13 cellular contexts compared by ENCODE assay signal in the genomic region with DNA sequence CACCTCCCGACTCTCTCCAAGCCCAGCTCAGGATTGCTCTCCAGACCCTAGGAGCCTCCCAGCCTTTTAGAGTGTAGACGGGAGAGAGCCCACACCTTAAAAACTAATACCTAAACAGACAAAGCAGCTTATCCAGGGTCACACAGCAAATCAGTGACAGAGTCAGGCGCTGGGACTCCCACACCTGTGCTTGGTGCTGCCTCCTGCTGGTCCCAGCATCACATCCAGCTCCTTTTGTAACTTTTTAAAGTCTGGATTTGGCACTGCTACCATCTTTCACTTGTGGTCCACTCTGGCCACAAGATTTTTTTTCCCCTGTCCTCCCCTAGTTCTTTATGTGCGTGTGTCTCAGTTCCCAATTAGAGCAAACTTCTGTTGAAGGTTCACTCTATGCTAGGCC. TPM values are rescaled to one million over a fixed set of nuclear protein-coding genes. Genes with fewer than 3 reads are reported as not detected.
DNase-seq lines count a peak whose midpoint lies in the region; ATAC-seq and TF ChIP-seq lines count a peak whose summit lies in the region.
"Had no signal": no experiment of that assay in that cellular context is flagged by ENCODE, and none has a peak within 500 bp of the region (broad histone marks: within the 10 kb centered on the region; RNA-seq: fewer than 3 reads in every experiment).

No MANE protein-coding gene starts in this region.

- no peak for ATAC-seq in activated CD4-positive, alpha-beta T cell treated with anti-CD3 and anti-CD28 coated beads for 36 hours
- ATAC-seq in GM18498 (IDR thresholded peaks at IDR 0.05; ENCODE audit: unreplicated experiment) (no peak), HG02623 (IDR thresholded peaks at IDR 0.05; ENCODE audit: unreplicated experiment) (no peak)

- H3K27ac ChIP-seq in OCI-LY3 (ENCODE audit: low read length), result no peak overlapping the region
- H3K27ac ChIP-seq in smooth muscle cell (ENCODE audit: low read depth), result no peak overlapping the region

- no peaks in the 10 kb centered on the region for H4K20me1 ChIP-seq in OCI-LY3 (ENCODE audit: insufficient read depth, low read length)
- H4K20me1 ChIP-seq in smooth muscle cell (ENCODE audit: low read depth), result peaks cover 23% of the 10 kb centered on the region

- no peaks in the 10 kb centered on the region for H3F3A ChIP-seq in smooth muscle cell (ENCODE audit: low read depth)

- H3K9ac ChIP-seq in OCI-LY3 (ENCODE audit: low read length) (no peak overlapping the region), smooth muscle cell (ENCODE audit: low read depth) (no peak overlapping the region)

- H3K4me2 ChIP-seq in OCI-LY3 (ENCODE audit: low read length), result no peak overlapping the region
- H3K4me2 ChIP-seq in smooth muscle cell, result no peak overlapping the region

- WGBS in smooth muscle cell (ENCODE audit: low lambda C conversion rate), result 90% methylated on average over 4 of the region's 4 CpGs

- peaks cover 8% of the 10 kb centered on the region for H3K27me3 Mint-ChIP-seq in activated CD4-positive, alpha-beta T cell treated with anti-CD3 and anti-CD28 coated beads for 36 hours
- H3K27me3 Mint-ChIP-seq in endothelial cell (ENCODE audit: unreplicated experiment), result peaks cover 9% of the 10 kb centered on the region
- H3K27me3 Mint-ChIP-seq in osteocyte (ENCODE audit: unreplicated experiment), result peaks cover 50% of the 10 kb centered on the region

- H3K27me3 ChIP-seq in OCI-LY3 (ENCODE audit: low read depth, low read length) (0 out of 2 replicates have a peak, but pooled peaks cover 10% of the 10 kb centered on the region), smooth muscle cell (ENCODE audit: low read depth) (peaks cover 7% of the 10 kb centered on the region)

- no peak overlapping the region for H3K4me3 Mint-ChIP-seq in activated CD4-positive, alpha-beta T cell treated with anti-CD3 and anti-CD28 coated beads for 36 hours
- H3K4me3 Mint-ChIP-seq in endothelial cell (ENCODE audit: unreplicated experiment) (no peak overlapping the region), osteocyte (ENCODE audit: unreplicated experiment) (no peak overlapping the region)

- H3K4me3 ChIP-seq in OCI-LY3 (ENCODE audit: low read length) (no peak overlapping the region), smooth muscle cell (no peak overlapping the region)

- DNase-seq in activated CD4-positive, alpha-beta T cell treated with anti-CD3 and anti-CD28 coated beads for 36 hours, result peak; percentile 22
- DNase-seq in activated CD4-positive, alpha-beta T cell treated with anti-CD3 and anti-CD28 coated beads, Interleukin-2, amount 50 U/mL, for 1 hour, result no peak
- peak; percentile 27 for DNase-seq in endothelial cell (ENCODE audit: low spot score)
- DNase-seq in smooth muscle cell (lab: John Stamatoyannopoulos, UW; ENCODE audit: unreplicated experiment), result no peak
- DNase-seq in osteocyte (ENCODE audit: extremely low spot score, unreplicated experiment), result no peak
- DNase-seq: DMS79; NCI-H345; occipital lobe; Right ventricle myocardium superior; stimulated activated CD8-positive, alpha-beta memory T cell treated with anti-CD3 and anti-CD28 coated beads, Interleukin-4, amount 100 ng/mL, for 48 hours had no signal

- H3K4me1 ChIP-seq in OCI-LY3 (ENCODE audit: low read length) (no peaks in the 10 kb centered on the region), smooth muscle cell (ENCODE audit: low read depth) (peaks cover 2% of the 10 kb centered on the region)

- intact Hi-C loops in activated CD4-positive, alpha-beta T cell treated with anti-CD3 and anti-CD28 coated beads for 36 hours (cut with DNase I, micrococcal nuclease), result no loop called here

- H3K79me2 ChIP-seq in OCI-LY3 (ENCODE audit: low read length) (no peaks in the 10 kb centered on the region), smooth muscle cell (ENCODE audit: low read depth) (peaks cover 53% of the 10 kb centered on the region)

- H3K27ac Mint-ChIP-seq in activated CD4-positive, alpha-beta T cell treated with anti-CD3 and anti-CD28 coated beads for 36 hours, result no peak overlapping the region
- H3K27ac Mint-ChIP-seq in endothelial cell (ENCODE audit: unreplicated experiment), result no peak overlapping the region
- no peak overlapping the region for H3K27ac Mint-ChIP-seq in osteocyte (ENCODE audit: unreplicated experiment)

- H3K36me3 ChIP-seq in OCI-LY3 (replicated peaks; ENCODE audit: low read depth, low read length) (no peaks in the 10 kb centered on the region), smooth muscle cell (ENCODE audit: low read depth) (no peaks in the 10 kb centered on the region)

- H3K9me3 ChIP-seq in OCI-LY3 (ENCODE audit: insufficient read depth, low read length) (no peaks in the 10 kb centered on the region), smooth muscle cell (replicated peaks; ENCODE audit: low read depth) (no peaks in the 10 kb centered on the region)

- H2AFZ ChIP-seq in OCI-LY3 (ENCODE audit: low read depth, low read length) (no peak overlapping the region), smooth muscle cell (ENCODE audit: low read depth) (no peak overlapping the region)

- no peaks in the 10 kb centered on the region for H3K9me3 Mint-ChIP-seq in activated CD4-positive, alpha-beta T cell treated with anti-CD3 and anti-CD28 coated beads for 36 hours (ENCODE audit: low read depth)
- no peaks in the 10 kb centered on the region for H3K9me3 Mint-ChIP-seq in endothelial cell (ENCODE audit: unreplicated experiment)
- H3K9me3 Mint-ChIP-seq in osteocyte (ENCODE audit: unreplicated experiment), result no peaks in the 10 kb centered on the region

- TF ChIP-seq CTCF in OCI-LY3 (IDR thresholded peaks at IDR 0.05; ENCODE audit: low read depth, low read length) (peak; percentile 32), endothelial cell (IDR thresholded peaks at IDR 0.05; ENCODE audit: unreplicated experiment) (no peak), smooth muscle cell (IDR thresholded peaks at IDR 0.05; ENCODE audit: borderline replicate concordance, insufficient read depth, poor library complexity, severe bottlenecking) (peak; percentile 25), osteocyte (IDR thresholded peaks at IDR 0.05) (no peak)

- H3K36me3 Mint-ChIP-seq in activated CD4-positive, alpha-beta T cell treated with anti-CD3 and anti-CD28 coated beads for 36 hours (ENCODE audit: low read depth), result no peaks in the 10 kb centered on the region
- H3K36me3 Mint-ChIP-seq in endothelial cell (ENCODE audit: low read depth, unreplicated experiment) (no peaks in the 10 kb centered on the region), osteocyte (ENCODE audit: unreplicated experiment) (no peaks in the 10 kb centered on the region)

- CTCF ChIA-PET in activated CD4-positive, alpha-beta T cell treated with anti-CD3 and anti-CD28 coated beads for 36 hours (lab: Charles Lee), result no interaction called here

- H3K4me1 Mint-ChIP-seq in activated CD4-positive, alpha-beta T cell treated with anti-CD3 and anti-CD28 coated beads for 36 hours, result no peaks in the 10 kb centered on the region
- H3K4me1 Mint-ChIP-seq in endothelial cell (ENCODE audit: unreplicated experiment) (no peaks in the 10 kb centered on the region), osteocyte (ENCODE audit: unreplicated experiment) (no peaks in the 10 kb centered on the region)

- POLR2A ChIA-PET in activated CD4-positive, alpha-beta T cell treated with anti-CD3 and anti-CD28 coated beads for 36 hours (lab: Charles Lee), result no interaction called here

RNA-seq across cellular contexts. Expression of a gene that starts 4.7 kb away (rescaled TPM):
- not detected for total RNA-seq in activated CD4-positive, alpha-beta T cell treated with anti-CD3 and anti-CD28 coated beads for 36 hours
- total RNA-seq in endothelial cell (ENCODE audit: unreplicated experiment) (3.8 TPM), smooth muscle cell (93.4 and 107 TPM in 2 replicates), osteocyte (not detected in 2 replicates)
- polyA plus RNA-seq in smooth muscle cell, result 94.8 and 133 TPM in 2 replicates

Comparison
In these comparisons a context has a peak if more than half of its experiments do, and no peak if none do; other contexts are left out.
1. DNase-seq: peak in activated CD4-positive, alpha-beta T cell treated with anti-CD3 and anti-CD28 coated beads for 36 hours (single experiment) and endothelial cell (single experiment); none in activated CD4-positive, alpha-beta T cell treated with anti-CD3 and anti-CD28 coated beads, Interleukin-2, amount 50 U/mL, for 1 hour (single experiment), smooth muscle cell (single experiment) and osteocyte (single experiment).
2. CTCF ChIP-seq: peak in OCI-LY3 (single experiment) and smooth muscle cell (single experiment); none in endothelial cell (single experiment) and osteocyte (single experiment).
3. RNA of a gene that starts 4.7 kb away (total RNA-seq): 93.4 to 107 TPM in smooth muscle cell; 3.8 TPM in endothelial cell (single experiment), not detected in osteocyte and not detected in activated CD4-positive, alpha-beta T cell treated with anti-CD3 and anti-CD28 coated beads for 36 hours; every median in the first group is over 10 times any median in the second.